ENCODE assay signal across 26 cellular contexts in genomic region chr4:185665655-185666054, GRCh38.
DNase-seq lines count a peak whose midpoint lies in the region; ATAC-seq and TF ChIP-seq lines count a peak whose summit lies in the region.
"Had no signal": no experiment of that assay in that cellular context is flagged by ENCODE, and none has a peak within 500 bp of the region (broad histone marks: within the 10 kb centered on the region; RNA-seq: fewer than 3 reads in every experiment).

No MANE protein-coding gene starts in this region.

- no peak for DNase-seq in left ventricle myocardium inferior
- no peak for DNase-seq in right cardiac atrium
- peak; percentile 77 for DNase-seq in WERI-Rb-1
- peak; percentile 56 for DNase-seq in left kidney (ENCODE audit: low read depth, low spot score)
- no peak for DNase-seq in type B pancreatic cell (ENCODE audit: extremely low spot score, unreplicated experiment)
- no peak for DNase-seq in GM10248 (ENCODE audit: extremely low spot score)
- DNase-seq in globus pallidus (ENCODE audit: low spot score), result no peak
- DNase-seq in activated T-cell treated with anti-CD3 and anti-CD28 coated beads, Interleukin-2, amount 50 U/mL, for 1 hour, result no peak
- DNase-seq: activated CD4-positive, alpha-beta T cell treated with anti-CD3 and anti-CD28 coated beads for 36 hours; activated CD8-positive, alpha-beta T cell treated with anti-CD3 and anti-CD28 coated beads, Interleukin-2, amount 10 ng/mL, durations not matched to agents 7 days and 5 days; CD8-positive, alpha-beta T cell; cortex of kidney; DMS153; effector memory CD4-positive, alpha-beta T cell; erythroblast; Kasumi-1; left ventricle myocardium superior; mesendoderm; NCI-H2107; NCI-H446; Right ventricle myocardium superior; stimulated activated CD4-positive, alpha-beta T cell treated with anti-CD3 and anti-CD28 coated beads, Interleukin-15, amount 100 ng/mL, for 24 hours; stimulated activated CD4-positive, alpha-beta T cell treated with anti-CD3 and anti-CD28 coated beads, Interleukin-4, amount 100 ng/mL, for 4 hours; tibial artery had no signal

- ATAC-seq in right cardiac atrium, result no peak
- ATAC-seq: activated CD4-positive, alpha-beta T cell treated with anti-CD3 and anti-CD28 coated beads for 36 hours; activated CD8-positive, alpha-beta T cell treated with anti-CD3 and anti-CD28 coated beads, Interleukin-2, amount 10 ng/mL, durations not matched to agents 7 days and 5 days; CD8-positive, alpha-beta T cell; left ventricle myocardium superior had no signal

- H3K9me3 Mint-ChIP-seq in type B pancreatic cell, result no peaks in the 10 kb centered on the region
- H3K9me3 Mint-ChIP-seq: activated naive CD4-positive, alpha-beta T cell treated with anti-CD3 and anti-CD28 coated beads, Interleukin-2, amount 50 U/mL, for 24 hours; CD8-positive, alpha-beta T cell had no signal

- H3K27ac ChIP-seq in left ventricle myocardium inferior (replicated peaks) (peak overlapping the region; percentile 62), right cardiac atrium (ENCODE audit: low read length) (no peak overlapping the region), WERI-Rb-1 (peak overlapping the region; percentile 19; the same call in 1 of the 2 replicates)
- H3K27ac ChIP-seq: neutrophil had no signal

- CTCF ChIA-PET in GM10248 (lab: Yijun Ruan, JAX), result interaction anchor here (1.2 to 1.5 kb wide), 2 partner anchors 19 to 26 kb away, joined by 3 to 5 read pairs; no protein-coding TSS in a partner anchor

- H3K9me3 ChIP-seq in left ventricle myocardium inferior (replicated peaks) (no peaks in the 10 kb centered on the region), right cardiac atrium (ENCODE audit: control insufficient read depth, low read length) (no peaks in the 10 kb centered on the region), WERI-Rb-1 (ENCODE audit: severe bottlenecking) (no peaks in the 10 kb centered on the region)
- H3K9me3 ChIP-seq: neutrophil, tibial artery had no signal

- POLR2A ChIA-PET in GM10248 (lab: Yijun Ruan, JAX), result no interaction called here

- H3K4me3 Mint-ChIP-seq in type B pancreatic cell, result peak overlapping the region; percentile 51
- H3K4me3 Mint-ChIP-seq: activated CD4-positive, alpha-beta T cell treated with anti-CD3 and anti-CD28 coated beads for 36 hours; activated CD8-positive, alpha-beta T cell treated with anti-CD3 and anti-CD28 coated beads, Interleukin-2, amount 10 ng/mL, durations not matched to agents 7 days and 5 days; activated naive CD4-positive, alpha-beta T cell treated with anti-CD3 and anti-CD28 coated beads, Interleukin-2, amount 50 U/mL, for 24 hours; CD8-positive, alpha-beta T cell had no signal

- H3K27ac Mint-ChIP-seq in type B pancreatic cell, result peak overlapping the region; percentile 58
- H3K27ac Mint-ChIP-seq: activated CD4-positive, alpha-beta T cell treated with anti-CD3 and anti-CD28 coated beads for 36 hours; activated CD8-positive, alpha-beta T cell treated with anti-CD3 and anti-CD28 coated beads, Interleukin-2, amount 10 ng/mL, durations not matched to agents 7 days and 5 days; activated naive CD4-positive, alpha-beta T cell treated with anti-CD3 and anti-CD28 coated beads, Interleukin-2, amount 50 U/mL, for 24 hours; CD8-positive, alpha-beta T cell had no signal

- H3K27me3 Mint-ChIP-seq in type B pancreatic cell, result no peaks in the 10 kb centered on the region

- H3K4me3 ChIP-seq in left ventricle myocardium inferior (no peak overlapping the region), right cardiac atrium (ENCODE audit: low read length) (no peak overlapping the region), WERI-Rb-1 (ENCODE audit: low read depth, low read length) (no peak overlapping the region)
- H3K4me3 ChIP-seq: tibial artery had no signal

- peaks cover 11% of the 10 kb centered on the region for H3K36me3 Mint-ChIP-seq in type B pancreatic cell
- H3K36me3 Mint-ChIP-seq: activated naive CD4-positive, alpha-beta T cell treated with anti-CD3 and anti-CD28 coated beads, Interleukin-2, amount 50 U/mL, for 24 hours; CD8-positive, alpha-beta T cell had no signal

- H3K36me3 ChIP-seq in left ventricle myocardium inferior (peaks cover 32% of the 10 kb centered on the region), WERI-Rb-1 (no peaks in the 10 kb centered on the region)
- H3K36me3 ChIP-seq: neutrophil had no signal

- H3K27me3 ChIP-seq in left ventricle myocardium inferior (ENCODE audit: low read depth) (no peaks in the 10 kb centered on the region), right cardiac atrium (ENCODE audit: control insufficient read depth, insufficient read depth) (no peaks in the 10 kb centered on the region), WERI-Rb-1 (ENCODE audit: insufficient read depth, low read depth, severe bottlenecking) (no peaks in the 10 kb centered on the region)
- H3K27me3 ChIP-seq: neutrophil, tibial artery had no signal

- peaks cover 8% of the 10 kb centered on the region for H3K4me1 Mint-ChIP-seq in type B pancreatic cell (ENCODE audit: unreplicated experiment)
- H3K4me1 Mint-ChIP-seq: activated CD4-positive, alpha-beta T cell treated with anti-CD3 and anti-CD28 coated beads for 36 hours; activated naive CD4-positive, alpha-beta T cell treated with anti-CD3 and anti-CD28 coated beads, Interleukin-2, amount 50 U/mL, for 24 hours had no signal

- intact Hi-C loops in left ventricle myocardium inferior (cut with micrococcal nuclease), result no loop called here
- intact Hi-C loops in right cardiac atrium (cut with DNase I), result no loop called here

- 80% methylated on average over 11 of the region's 11 CpGs for WGBS in right cardiac atrium

- no peak for TF ChIP-seq CTCF in left ventricle myocardium inferior (IDR thresholded peaks at IDR 0.05; ENCODE audit: borderline replicate concordance)
- TF ChIP-seq CTCF in WERI-Rb-1 (IDR thresholded peaks at IDR 0.05; ENCODE audit: low read depth, low read length), result no peak
- no peak for TF ChIP-seq CTCF in type B pancreatic cell (conservative IDR thresholded peaks at IDR 0.05)
- no peak for TF ChIP-seq CTCF in GM10248 (IDR thresholded peaks at IDR 0.05; ENCODE audit: control extremely low read depth, extremely low read depth, low read depth, missing control alignments)

- H3K4me1 ChIP-seq in left ventricle myocardium inferior, result peaks cover 85% of the 10 kb centered on the region
- H3K4me1 ChIP-seq in right cardiac atrium (ENCODE audit: control insufficient read depth, insufficient read depth, low read length), result peaks cover 3% of the 10 kb centered on the region

Comparison
In these comparisons a context has a peak if more than half of its experiments do, and no peak if none do; other contexts are left out.
1. DNase-seq: peak in WERI-Rb-1 (single experiment) and left kidney (single experiment); none in left ventricle myocardium inferior (single experiment), right cardiac atrium (0 of 3), type B pancreatic cell (single experiment), GM10248 (single experiment), globus pallidus (single experiment) and activated T-cell treated with anti-CD3 and anti-CD28 coated beads, Interleukin-2, amount 50 U/mL, for 1 hour (single experiment).